ENCODE assay signal across 11 cellular contexts in genomic region chr4:125735107-125735506, GRCh38.
DNase-seq lines count a peak whose midpoint lies in the region; ATAC-seq, FAIRE-seq and TF ChIP-seq lines count a peak whose summit lies in the region.
"Had no signal": no experiment of that assay in that cellular context is flagged by ENCODE, and none has a peak within 500 bp of the region (broad histone marks: within the 10 kb centered on the region; RNA-seq: fewer than 3 reads in every experiment).

No MANE protein-coding gene starts in this region.

- H3K4me3 ChIP-seq in HUES6 (ENCODE audit: low read depth, low read length) (no peak overlapping the region), bronchial epithelial cell (ENCODE audit: low read depth, low read length) (no peak overlapping the region), keratinocyte (ENCODE audit: control insufficient read depth in 2 of 3, extremely low read depth in 1 of 3, insufficient read depth in 2 of 3, low read depth in 1 of 3, low read length in 3 of 3) (no peak overlapping the region), upper lobe of left lung (no peak overlapping the region)
- H3K4me3 ChIP-seq: tibial nerve had no signal

- no peak for TF ChIP-seq EP300 in upper lobe of left lung (IDR thresholded peaks at IDR 0.05)

- dilution Hi-C loops in keratinocyte (cut with MboI; ENCODE audit: extremely low pct_ligation_motif_present, low sequenced_read_pairs): no loop called here

- peak overlapping the region; percentile 55 for H2AFZ ChIP-seq in keratinocyte (ENCODE audit: control insufficient read depth, low read length)

- H3K4me1 ChIP-seq in HUES6 (ENCODE audit: control insufficient read depth, insufficient read depth, low read length): peaks cover 31% of the 10 kb centered on the region
- H3K4me1 ChIP-seq in keratinocyte (ENCODE audit: control insufficient read depth, extremely low read depth, insufficient read depth, low read length): peaks cover 25% of the 10 kb centered on the region
- H3K4me1 ChIP-seq in upper lobe of left lung: peaks cover 0 to 9% (median 1%) of the 10 kb centered on the region in 4 donors

- no peak for TF ChIP-seq CTCF in bronchial epithelial cell (IDR thresholded peaks at IDR 0.05; ENCODE audit: insufficient read depth, low read length, severe bottlenecking)
- no peak for TF ChIP-seq CTCF in keratinocyte (optimal IDR thresholded peaks at IDR 0.05 in 1 of 3, IDR thresholded peaks at IDR 0.05 in 1 of 3, conservative IDR thresholded peaks at IDR 0.05 in 1 of 3; ENCODE audit: extremely low read depth in 1 of 3, insufficient read depth in 2 of 3, low read length in 3 of 3)
- TF ChIP-seq CTCF in upper lobe of left lung (IDR thresholded peaks at IDR 0.05): no peak

- H4K20me1 ChIP-seq in keratinocyte (ENCODE audit: control insufficient read depth, extremely low read depth, insufficient read depth, low read length): no peaks in the 10 kb centered on the region

- FAIRE-seq in bronchial epithelial cell (lab: Jason Lieb, UNC) (no peak), keratinocyte (lab: Jason Lieb, UNC) (peak; percentile 95)
- FAIRE-seq: GM18507 had no signal

- H3K9me3 ChIP-seq in HUES6 (ENCODE audit: control insufficient read depth, insufficient read depth, low read depth, low read length) (no peaks in the 10 kb centered on the region), keratinocyte (ENCODE audit: control insufficient read depth, low read depth, low read length) (no peaks in the 10 kb centered on the region), upper lobe of left lung (no peaks in the 10 kb centered on the region)
- H3K9me3 ChIP-seq: tibial nerve had no signal

- peak overlapping the region; percentile 72 for H3K4me2 ChIP-seq in keratinocyte (ENCODE audit: control insufficient read depth, extremely low read depth, insufficient read depth, low read depth, low read length)

- DNase-seq in bronchial epithelial cell (ENCODE audit: low read depth) (peak; percentile 86), keratinocyte (ENCODE audit: low read depth, low spot score) (peak; percentile 44), upper lobe of left lung (peak in 1 of 2 donors; percentile 46), NCI-H446 treated with DMSO at 0.1 percent for 48 hours (lab: John Stamatoyannopoulos, UW) (no peak)
- DNase-seq: activated CD8-positive, alpha-beta memory T cell treated with anti-CD3 and anti-CD28 coated beads for 24 hours; NCI-H524 treated with DMSO at 0.1 percent for 48 hours had no signal

- ATAC-seq in upper lobe of left lung (ENCODE audit: low FRiP score in 2 of 2) (peak; percentile 85 to 86), GM18505 (IDR thresholded peaks at IDR 0.05; ENCODE audit: unreplicated experiment) (no peak), GM19328 (IDR thresholded peaks at IDR 0.05; ENCODE audit: unreplicated experiment) (no peak)

- H3K27me3 ChIP-seq in HUES6 (ENCODE audit: control insufficient read depth, insufficient read depth, low read length): no peaks in the 10 kb centered on the region
- no peaks in the 10 kb centered on the region for H3K27me3 ChIP-seq in bronchial epithelial cell (ENCODE audit: control insufficient read depth, insufficient read depth, low read length)
- H3K27me3 ChIP-seq in keratinocyte (ENCODE audit: control insufficient read depth, extremely low read depth, insufficient read depth, low read length): no peaks in the 10 kb centered on the region
- no peaks in the 10 kb centered on the region for H3K27me3 ChIP-seq in upper lobe of left lung
- H3K27me3 ChIP-seq: tibial nerve had no signal

- H3K79me2 ChIP-seq in keratinocyte (ENCODE audit: control insufficient read depth, insufficient read depth, low read length): no peaks in the 10 kb centered on the region

- H3K9me1 ChIP-seq in keratinocyte (ENCODE audit: control insufficient read depth, extremely low read depth, insufficient read depth, low read length): no peaks in the 10 kb centered on the region

- H3K27ac ChIP-seq in HUES6 (ENCODE audit: low read depth, low read length) (peak overlapping the region; percentile 72; the same call in 1 of the 2 replicates), keratinocyte (ENCODE audit: control insufficient read depth, insufficient read depth, low read length) (peak overlapping the region; percentile 59), upper lobe of left lung (no peak overlapping the region)
- H3K27ac ChIP-seq: tibial nerve had no signal

- H3K9ac ChIP-seq in HUES6 (ENCODE audit: low read length): peak overlapping the region; percentile 0
- no peak overlapping the region for H3K9ac ChIP-seq in keratinocyte (ENCODE audit: control insufficient read depth, extremely low read depth, insufficient read depth, low read length)

- H3K36me3 ChIP-seq in HUES6 (ENCODE audit: control insufficient read depth, insufficient read depth, low read length): no peaks in the 10 kb centered on the region
- H3K36me3 ChIP-seq in bronchial epithelial cell (ENCODE audit: control insufficient read depth, insufficient read depth, low read length): no peaks in the 10 kb centered on the region
- no peaks in the 10 kb centered on the region for H3K36me3 ChIP-seq in keratinocyte (ENCODE audit: control insufficient read depth in 2 of 2, extremely low read depth in 1 of 2, insufficient read depth in 2 of 2, low read length in 2 of 2)
- no peaks in the 10 kb centered on the region for H3K36me3 ChIP-seq in upper lobe of left lung
- H3K36me3 ChIP-seq: tibial nerve had no signal

- no peak for TF ChIP-seq POLR2A in upper lobe of left lung (IDR thresholded peaks at IDR 0.05)
- no peak for TF ChIP-seq POLR2A in GM18505 (IDR thresholded peaks at IDR 0.05; ENCODE audit: borderline replicate concordance, extremely low read depth, insufficient read depth, insufficient read length)

- WGBS in upper lobe of left lung, 2 donors: 48 to 60% methylated on average over 4 of the region's 4 CpGs

Comparison
In these comparisons a context has a peak if more than half of its experiments do, and no peak if none do; other contexts are left out.
1. H3K27ac ChIP-seq: peak in HUES6 (single experiment) and keratinocyte (single experiment); none in upper lobe of left lung (0 of 4).
2. ATAC-seq: peak in upper lobe of left lung (2 of 2); none in GM18505 (single experiment) and GM19328 (single experiment).